8 cellular contexts compared by ENCODE assay signal in genomic region chr12:120438495-120439198, GRCh38. TPM values are rescaled to one million over a fixed set of nuclear protein-coding genes. Genes with fewer than 3 reads are reported as not detected.
DNase-seq lines count a peak whose midpoint lies in the region; ATAC-seq and TF ChIP-seq lines count a peak whose summit lies in the region.

No MANE protein-coding gene starts in this region.

- H3K27me3 ChIP-seq in adrenal gland (no peaks in the 10 kb centered on the region), tibial artery (peaks cover 0 to 7% of the 10 kb centered on the region in 2 donors)

- peaks cover 38% of the 10 kb centered on the region for H3K36me3 Mint-ChIP-seq in stimulated activated naive CD8-positive, alpha-beta T cell treated with anti-CD3 and anti-CD28 coated beads, Interleukin-15, Interleukin-2, amounts not matched to agents 100 ng/mL and 50 ng/mL, for 24 hours (ENCODE audit: low read depth)

- H3K27me3 Mint-ChIP-seq in stimulated activated naive CD8-positive, alpha-beta T cell treated with anti-CD3 and anti-CD28 coated beads, Interleukin-15, Interleukin-2, amounts not matched to agents 100 ng/mL and 50 ng/mL, for 24 hours = no peaks in the 10 kb centered on the region

- 29 to 44% (median 34%) methylated on average over 17 of the region's 17 CpGs for WGBS in adrenal gland, 4 donors

- peak overlapping the region; percentile 20 to 90 (median 63) for H3K27ac ChIP-seq in adrenal gland
- peak overlapping the region; percentile 81 to 88 for H3K27ac ChIP-seq in tibial artery

- peak overlapping the region; percentile 95 for H3K4me3 Mint-ChIP-seq in stimulated activated naive CD8-positive, alpha-beta T cell treated with anti-CD3 and anti-CD28 coated beads, Interleukin-15, Interleukin-2, amounts not matched to agents 100 ng/mL and 50 ng/mL, for 24 hours

- peak overlapping the region; percentile 96 for H3K27ac Mint-ChIP-seq in stimulated activated naive CD8-positive, alpha-beta T cell treated with anti-CD3 and anti-CD28 coated beads, Interleukin-15, Interleukin-2, amounts not matched to agents 100 ng/mL and 50 ng/mL, for 24 hours

- H3K9me3 Mint-ChIP-seq in stimulated activated naive CD8-positive, alpha-beta T cell treated with anti-CD3 and anti-CD28 coated beads, Interleukin-15, Interleukin-2, amounts not matched to agents 100 ng/mL and 50 ng/mL, for 24 hours = no peaks in the 10 kb centered on the region

- ATAC-seq in stimulated activated naive CD8-positive, alpha-beta T cell treated with anti-CD3 and anti-CD28 coated beads, Interleukin-15, Interleukin-2, amounts not matched to agents 100 U/mL and 50 U/mL, for 24 hours = no peak
- peak; percentile 4 for ATAC-seq in left lobe of liver

- peaks cover 13 to 18% of the 10 kb centered on the region in 2 donors for H3K4me1 ChIP-seq in adrenal gland (replicated peaks in 1 of 2)
- peaks cover 0 to 19% (median 14%) of the 10 kb centered on the region in 4 donors for H3K4me1 ChIP-seq in tibial artery

- H3K4me1 Mint-ChIP-seq in stimulated activated naive CD8-positive, alpha-beta T cell treated with anti-CD3 and anti-CD28 coated beads, Interleukin-15, Interleukin-2, amounts not matched to agents 100 ng/mL and 50 ng/mL, for 24 hours (ENCODE audit: low read depth) = peaks cover 32% of the 10 kb centered on the region

- H3K4me3 ChIP-seq in adrenal gland (peak overlapping the region; percentile 74 to 90 (median 82)), tibial artery (peak overlapping the region; percentile 62 to 91)

- intact Hi-C loops in adrenal gland (cut with DNase I) (no loop called here), tibial artery (cut with DNase I; ENCODE audit: low total_unique reads) (no loop called here)

- TF ChIP-seq CTCF in adrenal gland (IDR thresholded peaks at IDR 0.05) (no peak), tibial artery (IDR thresholded peaks at IDR 0.05) (no peak)

- H3K36me3 ChIP-seq in adrenal gland (replicated peaks in 1 of 2) = peaks cover 0 to 34% of the 10 kb centered on the region in 2 donors
- peaks cover 9 to 37% (median 26%) of the 10 kb centered on the region in 3 donors for H3K36me3 ChIP-seq in tibial artery

- no peak for TF ChIP-seq POLR2A in adrenal gland (IDR thresholded peaks at IDR 0.05)

- H3K9me3 ChIP-seq in adrenal gland (replicated peaks in 1 of 3) (no peaks in the 10 kb centered on the region), tibial artery (no peaks in the 10 kb centered on the region)

- DNase-seq in stimulated activated naive CD8-positive, alpha-beta T cell treated with anti-CD3 and anti-CD28 coated beads, Interleukin-15, Interleukin-2, amounts not matched to agents 100 U/mL and 50 U/mL, for 24 hours = no peak
- DNase-seq in adrenal gland (no peak), left lobe of liver (ENCODE audit: low spot score) (no peak), tibial artery (no peak), COR-L47 (lab: John Stamatoyannopoulos, UW) (no peak), NOMO-1 treated with dmso at 0.1 percent for 144 hours (lab: John Stamatoyannopoulos, UW; ENCODE audit: unreplicated experiment) (no peak), NCI-H2196 treated with DMSO at 0.1 percent for 48 hours (lab: John Stamatoyannopoulos, UW; ENCODE audit: unreplicated experiment) (no peak)

RNA-seq across cellular contexts. Expression of gene COX6A1, which starts 0.7 kb away (rescaled TPM):
- total RNA-seq in adrenal gland (1,000 to 10,000 TPM in 1 of 8 donors, 100 to 1,000 TPM in 7; 378 to 1,017 (median 587) TPM), left lobe of liver (300 TPM)
- polyA plus RNA-seq in adrenal gland = 1,000 to 10,000 TPM in 1 of 3 donors, 100 to 1,000 TPM in 2; 504 to 1,577 (median 661) TPM

RNA-seq across cellular contexts. Expression of gene TRIAP1, which starts 7.5 kb away (rescaled TPM):
- total RNA-seq in adrenal gland = 10 to 100 TPM in 7 of 8 donors, 1 to 10 TPM in 1; 8.2 to 28.8 (median 19.7) TPM
- 10 to 100 TPM; 19.2 to 35.6 (median 19.9) TPM for polyA plus RNA-seq in adrenal gland
- 16.6 TPM for total RNA-seq in left lobe of liver

RNA-seq across cellular contexts. Expression of gene GATC, which starts 7.6 kb away (rescaled TPM):
- total RNA-seq in adrenal gland (10 to 100 TPM; 21.9 to 43.6 (median 31.5) TPM), left lobe of liver (22.9 TPM)
- 10 to 100 TPM in 1 of 3 donors, 1 to 10 TPM in 2; 9.0 to 29.8 (median 9.3) TPM for polyA plus RNA-seq in adrenal gland

RNA-seq across cellular contexts. Expression of gene SRSF9, which starts 30.9 kb away (rescaled TPM):
- total RNA-seq in adrenal gland (100 to 1,000 TPM in 5 of 8 donors, 10 to 100 TPM in 3; 55.5 to 195 (median 140) TPM), left lobe of liver (57.8 TPM)
- 100 to 1,000 TPM in 1 of 3 donors, 10 to 100 TPM in 2; 62.5 to 123 (median 75.4) TPM for polyA plus RNA-seq in adrenal gland

RNA-seq across cellular contexts. Expression of gene DYNLL1, which starts 57.3 kb away (rescaled TPM):
- 100 to 1,000 TPM; 168 to 463 (median 296) TPM for total RNA-seq in adrenal gland
- 100 to 1,000 TPM; 301 to 378 (median 335) TPM for polyA plus RNA-seq in adrenal gland
- 95.7 TPM for total RNA-seq in left lobe of liver
